ENCODE assay signal across 7 cellular contexts in the genomic region with DNA sequence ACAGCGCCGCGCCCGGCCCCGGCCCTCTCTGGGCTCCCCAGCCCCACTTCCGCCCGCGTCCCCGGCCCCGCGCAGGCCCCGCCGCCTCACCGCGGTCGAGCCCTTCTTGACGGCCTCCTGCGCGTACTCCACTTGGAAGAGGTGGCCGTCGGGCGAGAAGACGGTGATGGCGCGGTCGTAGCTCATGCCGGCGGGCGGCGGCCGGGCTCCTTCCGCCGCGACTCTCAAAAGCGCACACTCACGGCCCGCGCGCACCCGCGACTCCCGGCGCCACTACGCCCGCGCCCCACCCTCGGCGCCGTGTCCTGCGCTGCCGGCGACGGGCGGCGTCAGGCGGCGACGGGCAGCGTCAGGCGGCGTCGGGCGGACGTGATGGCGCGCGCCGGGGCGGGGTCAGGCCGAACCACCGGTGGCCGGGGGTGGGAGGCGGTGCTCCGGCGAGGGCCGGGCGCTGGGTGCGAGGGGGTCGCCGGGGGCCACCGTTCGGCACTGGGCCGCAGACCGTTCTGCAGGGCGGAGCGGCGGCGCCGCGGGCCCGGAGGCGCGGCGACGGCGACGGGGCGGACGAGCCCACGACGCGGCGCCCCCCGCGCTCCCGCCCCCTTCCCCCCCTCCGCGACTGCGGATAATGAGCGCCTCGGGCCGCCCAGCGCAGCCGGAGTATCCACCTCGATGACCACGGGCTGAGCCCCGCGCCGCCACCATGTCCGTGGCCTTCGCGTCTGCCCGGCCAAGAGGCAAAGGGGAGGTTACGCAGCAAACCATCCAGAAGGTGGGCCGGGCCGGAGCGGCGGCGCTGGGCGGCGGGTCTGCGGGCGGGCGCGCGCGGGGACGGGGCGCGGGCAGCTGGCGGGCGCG.
DNase-seq lines count a peak whose midpoint lies in the region; ATAC-seq and TF ChIP-seq lines count a peak whose summit lies in the region.

A gene (minus strand): TSS at position 277 of the 858 bp plus-strand sequence. CDS start 91 bp downstream, at position 186.
A gene with protein sequence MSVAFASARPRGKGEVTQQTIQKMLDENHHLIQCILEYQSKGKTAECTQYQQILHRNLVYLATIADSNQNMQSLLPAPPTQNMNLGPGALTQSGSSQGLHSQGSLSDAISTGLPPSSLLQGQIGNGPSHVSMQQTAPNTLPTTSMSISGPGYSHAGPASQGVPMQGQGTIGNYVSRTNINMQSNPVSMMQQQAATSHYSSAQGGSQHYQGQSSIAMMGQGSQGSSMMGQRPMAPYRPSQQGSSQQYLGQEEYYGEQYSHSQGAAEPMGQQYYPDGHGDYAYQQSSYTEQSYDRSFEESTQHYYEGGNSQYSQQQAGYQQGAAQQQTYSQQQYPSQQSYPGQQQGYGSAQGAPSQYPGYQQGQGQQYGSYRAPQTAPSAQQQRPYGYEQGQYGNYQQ (plus strand): TSS at position 652 of the 858 bp plus-strand sequence. CDS start 52 bp downstream, at position 704.

- TF ChIP-seq POLR2A in GM15510 (IDR thresholded peaks at IDR 0.05; ENCODE audit: borderline replicate concordance, extremely low read depth, insufficient read length) = peak; percentile 90

- DNase-seq in NCI-H146 (lab: John Stamatoyannopoulos, UW) = peak; percentile 89
- peak; percentile 63 for DNase-seq in T1000 (lab: John Stamatoyannopoulos, UW)
- DNase-seq in astrocyte of the spinal cord (ENCODE audit: low read depth, low spot score) = peak; percentile 79
- peak; percentile 49 for DNase-seq in skeletal muscle cell (ENCODE audit: low read depth)

- ATAC-seq in HG02678 (IDR thresholded peaks at IDR 0.05; ENCODE audit: unreplicated experiment) = peak; percentile 84

- H3K4me3 ChIP-seq in astrocyte of the spinal cord (ENCODE audit: low read depth, low read length) (peak within 1 kb of the TSS; percentile 67), iPS-11a (ENCODE audit: low read depth, low read length) (peak within 1 kb of the TSS; percentile 78), skeletal muscle cell (ENCODE audit: low read depth, low read length) (peak within 1 kb of the TSS; percentile 78)

- no peak for TF ChIP-seq CTCF in astrocyte of the spinal cord (IDR thresholded peaks at IDR 0.05; ENCODE audit: low read depth, low read length)

- in situ Hi-C loops in astrocyte of the spinal cord (cut with HindIII; ENCODE audit: low sequenced_read_pairs) = no loop called here

Comparison
In these comparisons a context has a peak if more than half of its experiments do, and no peak if none do; other contexts are left out.
1. Peak in every context shown above with its lines: DNase-seq, ATAC-seq and H3K4me3 ChIP-seq.